In the genomic region with DNA sequence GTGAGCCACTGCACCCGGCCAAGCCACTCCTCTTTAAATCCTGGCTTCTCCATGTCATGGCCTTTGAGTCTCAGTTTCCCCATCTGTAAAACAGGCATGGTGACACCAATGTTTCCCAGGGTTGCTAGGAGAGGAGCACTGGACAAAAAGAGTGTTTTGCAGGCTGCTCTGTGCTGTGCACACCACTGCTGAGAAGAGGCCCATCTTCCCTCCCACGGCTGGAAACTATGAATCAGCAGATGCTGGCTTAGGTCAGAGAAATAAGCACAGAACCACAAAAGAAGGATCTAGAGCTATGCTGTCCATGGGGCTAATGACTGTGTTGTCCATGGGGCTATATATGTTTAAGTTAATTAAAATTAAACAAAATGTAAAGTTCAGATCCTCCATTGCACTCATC, we compare ENCODE assay signal across 11 cellular contexts. TPM values are rescaled to one million over a fixed set of nuclear protein-coding genes. Genes with fewer than 3 reads are reported as not detected.
A peak's percentile ranks its signal among the peaks of the same experiment; 100 is the strongest.
DNase-seq lines count a peak whose midpoint lies in the region; TF ChIP-seq lines count a peak whose summit lies in the region.
"Had no signal": no experiment of that assay in that cellular context is flagged by ENCODE, and none has a peak within 500 bp of the region (broad histone marks: within the 10 kb centered on the region; RNA-seq: fewer than 3 reads in every experiment).

No MANE protein-coding gene starts in this region.

- POLR2A ChIA-PET in AG04450 (lab: Yijun Ruan, JAX) = no interaction called here

- no peak for TF ChIP-seq CTCF in AG04450 (IDR thresholded peaks at IDR 0.05; ENCODE audit: low read depth, low read length)
- TF ChIP-seq CTCF in nephron progenitor cell (IDR thresholded peaks at IDR 0.05) = no peak

- no peaks in the 10 kb centered on the region for H3K27me3 ChIP-seq in AG04450 (ENCODE audit: control insufficient read depth, insufficient read depth, low read length)
- H3K27me3 ChIP-seq: neural progenitor cell had no signal

- CTCF ChIA-PET in AG04450 (lab: Charles Lee) = interaction anchor here (1.5 kb wide), 1 partner anchor 258 kb away, joined by 5 read pairs; no protein-coding TSS in a partner anchor

- no peaks in the 10 kb centered on the region for H3K9me3 Mint-ChIP-seq in activated naive CD8-positive, alpha-beta T cell treated with anti-CD3 and anti-CD28 coated beads for 36 hours
- H3K9me3 Mint-ChIP-seq in nephron progenitor cell = no peaks in the 10 kb centered on the region
- H3K9me3 Mint-ChIP-seq: neural progenitor cell had no signal

- peak overlapping the region; percentile 73 for H3K27ac ChIP-seq in AG04450 (ENCODE audit: low read depth, low read length)
- H3K27ac ChIP-seq: neural progenitor cell had no signal

- no peak overlapping the region for H3K4me3 Mint-ChIP-seq in activated naive CD8-positive, alpha-beta T cell treated with anti-CD3 and anti-CD28 coated beads for 36 hours
- no peak overlapping the region for H3K4me3 Mint-ChIP-seq in nephron progenitor cell
- H3K4me3 Mint-ChIP-seq: neural progenitor cell had no signal

- H3K36me3 Mint-ChIP-seq in activated naive CD8-positive, alpha-beta T cell treated with anti-CD3 and anti-CD28 coated beads for 36 hours = no peaks in the 10 kb centered on the region
- peaks cover 5% of the 10 kb centered on the region for H3K36me3 Mint-ChIP-seq in nephron progenitor cell (ENCODE audit: low read depth)
- H3K36me3 Mint-ChIP-seq: neural progenitor cell had no signal

- H3K4me3 ChIP-seq in AG04450 (ENCODE audit: low read depth, low read length) = no peak overlapping the region
- H3K4me3 ChIP-seq: neural progenitor cell had no signal

- peaks cover 15% of the 10 kb centered on the region for H3K27me3 Mint-ChIP-seq in activated naive CD8-positive, alpha-beta T cell treated with anti-CD3 and anti-CD28 coated beads for 36 hours
- peaks cover 11% of the 10 kb centered on the region for H3K27me3 Mint-ChIP-seq in nephron progenitor cell (ENCODE audit: low read depth, poor library complexity)

- DNase-seq in AG04450 (ENCODE audit: low read depth, low spot score) (peak; percentile 18), GOT3 (lab: John Stamatoyannopoulos, UW) (peak; percentile 7), nephron progenitor cell (no peak), activated gamma-delta T cell treated with Interleukin-2 at 50 U/mL for 16 hours (no peak), KG1 (lab: John Stamatoyannopoulos, UW) (no peak), NCI-H345 (lab: John Stamatoyannopoulos, UW) (no peak)
- DNase-seq in activated naive CD8-positive, alpha-beta T cell treated with anti-CD3 and anti-CD28 coated beads for 36 hours = peak; percentile 46
- DNase-seq in NK-92 treated with Interleukin-12 subunit alpha and Interleukin-12 subunit beta, amount 100 ng/mL, for 24 hours (lab: John Stamatoyannopoulos, UW) = no peak
- DNase-seq: activated gamma-delta T cell had no signal

- no peaks in the 10 kb centered on the region; the same call in 1 of the 2 replicates for H3K9me3 ChIP-seq in AG04450 (ENCODE audit: control insufficient read depth, insufficient read depth, low read length)

- no peak overlapping the region for H3K27ac Mint-ChIP-seq in activated naive CD8-positive, alpha-beta T cell treated with anti-CD3 and anti-CD28 coated beads for 36 hours
- H3K27ac Mint-ChIP-seq in nephron progenitor cell = peak overlapping the region; percentile 16
- H3K27ac Mint-ChIP-seq: neural progenitor cell had no signal

- H3K4me1 Mint-ChIP-seq in activated naive CD8-positive, alpha-beta T cell treated with anti-CD3 and anti-CD28 coated beads for 36 hours = peaks cover 3% of the 10 kb centered on the region
- H3K4me1 Mint-ChIP-seq in nephron progenitor cell = peaks cover 49% of the 10 kb centered on the region

RNA-seq across cellular contexts. Expression of gene TSHZ3, which starts 37.2 kb away (rescaled TPM):
- polyA plus RNA-seq in AG04450 (2011; rRNA removed) = 10.9 and 15.4 TPM in 2 replicates
- 28.1 and 30.6 TPM in 2 replicates for polyA minus RNA-seq in AG04450 (2011; rRNA and poly(A)+ RNA removed)
- under 1 TPM; 0.06 TPM for total RNA-seq in activated naive CD8-positive, alpha-beta T cell treated with anti-CD3 and anti-CD28 coated beads for 36 hours
- total RNA-seq: HT-29 had no signal

Comparison
In these comparisons a context has a peak if more than half of its experiments do, and no peak if none do; other contexts are left out.
1. DNase-seq: peak in AG04450 (single experiment), GOT3 (single experiment) and activated naive CD8-positive, alpha-beta T cell treated with anti-CD3 and anti-CD28 coated beads for 36 hours (single experiment); none in nephron progenitor cell (single experiment), NK-92 treated with Interleukin-12 subunit alpha and Interleukin-12 subunit beta, amount 100 ng/mL, for 24 hours (single experiment), activated gamma-delta T cell treated with Interleukin-2 at 50 U/mL for 16 hours (single experiment), KG1 (single experiment) and NCI-H345 (single experiment).